13 cellular contexts compared by ENCODE assay signal in the genomic region with DNA sequence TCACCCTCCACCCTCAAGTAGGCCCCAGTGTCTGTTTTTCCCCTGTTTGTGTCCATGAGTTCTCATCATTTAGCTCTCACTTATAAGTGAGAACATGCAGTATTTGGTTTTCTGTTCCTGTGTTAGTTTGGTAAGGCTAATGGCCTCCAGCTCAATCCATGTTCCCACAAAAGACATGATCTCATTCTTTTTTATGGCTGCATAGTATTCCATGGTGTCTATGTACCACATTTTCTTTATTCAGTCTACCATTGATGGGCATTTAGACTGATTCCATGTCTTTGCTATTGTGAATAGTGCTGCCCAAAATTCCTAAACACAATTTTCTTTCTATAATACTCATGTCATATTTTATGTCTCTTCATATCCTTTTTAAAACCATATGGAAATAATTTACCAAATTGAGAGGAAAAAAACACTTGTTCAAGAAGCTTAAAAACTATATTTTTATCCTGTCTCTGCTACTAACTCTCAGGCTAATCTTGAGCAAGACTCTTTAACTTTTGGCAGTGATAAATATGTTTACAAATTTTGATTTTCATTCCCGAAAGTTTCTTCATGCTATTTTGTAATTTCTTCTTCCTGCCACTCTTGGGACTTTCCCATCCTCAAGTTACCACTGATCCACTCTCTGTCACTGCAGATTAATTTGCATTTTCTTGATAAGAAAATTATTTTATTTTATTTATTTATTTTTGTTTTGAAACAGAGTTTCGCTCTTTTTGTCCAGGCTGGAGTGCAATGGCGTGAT. TPM values are rescaled to one million over a fixed set of nuclear protein-coding genes. Genes with fewer than 3 reads are reported as not detected.
A peak's percentile ranks its signal among the peaks of the same experiment; 100 is the strongest.
DNase-seq lines count a peak whose midpoint lies in the region; ATAC-seq and TF ChIP-seq lines count a peak whose summit lies in the region.
"Had no signal": no experiment of that assay in that cellular context is flagged by ENCODE, and none has a peak within 500 bp of the region (broad histone marks: within the 10 kb centered on the region; RNA-seq: fewer than 3 reads in every experiment).

No MANE protein-coding gene starts in this region.

- no peak overlapping the region for H3K27ac ChIP-seq in heart left ventricle
- peak overlapping the region; percentile 56 to 68 for H3K27ac ChIP-seq in left lung
- peak overlapping the region; percentile 68 for H3K27ac ChIP-seq in vagina
- H3K27ac ChIP-seq: C4-2B, coronary artery had no signal

- TF ChIP-seq POLR2A in heart left ventricle (IDR thresholded peaks at IDR 0.05) = no peak
- TF ChIP-seq POLR2A in vagina (IDR thresholded peaks at IDR 0.05) = no peak

- H3K36me3 ChIP-seq in heart left ventricle (no peaks in the 10 kb centered on the region), left lung (no peaks in the 10 kb centered on the region), vagina (no peaks in the 10 kb centered on the region)
- H3K36me3 ChIP-seq: MG63 had no signal

- intact Hi-C loops in left cardiac atrium (cut with DNase I) (no loop called here), heart left ventricle (cut with DNase I) (loop anchor here in 2 of 10 donors (5.0 to 10.0 kb wide), 3 partner anchors 70 to 523 kb away; no protein-coding TSS in a partner anchor), left lung (cut with DNase I) (loop anchor here in 1 of 2 donors (10.0 kb wide), 1 partner anchor 203 kb away; no protein-coding TSS in a partner anchor), vagina (cut with DNase I) (no loop called here)

- H3K4me1 ChIP-seq in heart left ventricle = peaks cover 0 to 21% (median 0%) of the 10 kb centered on the region in 12 donors
- peaks cover 0 to 34% of the 10 kb centered on the region in 2 donors for H3K4me1 ChIP-seq in left lung
- H3K4me1 ChIP-seq in vagina = no peaks in the 10 kb centered on the region

- no peak for TF ChIP-seq CTCF in heart left ventricle (IDR thresholded peaks at IDR 0.05)
- TF ChIP-seq CTCF in left lung (IDR thresholded peaks at IDR 0.05) = no peak
- no peak for TF ChIP-seq CTCF in vagina (IDR thresholded peaks at IDR 0.05)

- H3K4me3 ChIP-seq in heart left ventricle (no peak overlapping the region), left lung (no peak overlapping the region), vagina (no peak overlapping the region)
- H3K4me3 ChIP-seq: coronary artery, MG63 had no signal

- no peak for DNase-seq in left cardiac atrium
- no peak for DNase-seq in heart left ventricle
- DNase-seq in dedifferentiated amniotic fluid mesenchymal stem cell (ENCODE audit: extremely low spot score) = peak; percentile 39
- DNase-seq in left lung = no peak
- DNase-seq in vagina (ENCODE audit: extremely low spot score in 2 of 2) = no peak
- no peak for DNase-seq in NCI-H2196 treated with DMSO at 0.1 percent for 48 hours (lab: John Stamatoyannopoulos, UW; ENCODE audit: unreplicated experiment)
- DNase-seq: activated naive CD8-positive, alpha-beta T cell treated with anti-CD3 and anti-CD28 coated beads for 36 hours; MG63; stimulated activated CD4-positive, alpha-beta T cell treated with anti-CD3 and anti-CD28 coated beads, Interleukin-4, amount 100 ng/mL, for 4 hours had no signal

- H3K9me3 ChIP-seq in heart left ventricle = no peaks in the 10 kb centered on the region
- no peaks in the 10 kb centered on the region for H3K9me3 ChIP-seq in left lung
- H3K9me3 ChIP-seq in vagina = no peaks in the 10 kb centered on the region
- H3K9me3 ChIP-seq: MG63 had no signal

- ATAC-seq in left cardiac atrium (peak; percentile 20 to 58), heart left ventricle (no peak), left lung (no peak), GM21390 (IDR thresholded peaks at IDR 0.05; ENCODE audit: unreplicated experiment) (no peak), GM21529 (IDR thresholded peaks at IDR 0.05; ENCODE audit: unreplicated experiment) (no peak)

- H3K27me3 ChIP-seq in heart left ventricle (no peaks in the 10 kb centered on the region), left lung (no peaks in the 10 kb centered on the region), vagina (no peaks in the 10 kb centered on the region)
- H3K27me3 ChIP-seq: MG63 had no signal

- 83 to 89% (median 86%) methylated on average over 3 of the region's 3 CpGs for WGBS in heart left ventricle, 4 donors

RNA-seq across cellular contexts. Expression of gene OSBPL8, which starts 28.0 kb away (rescaled TPM):
- 10 to 100 TPM; 34.5 to 38.8 TPM for total RNA-seq in left cardiac atrium
- 10 to 100 TPM; 27.9 to 58.7 (median 46.4) TPM for total RNA-seq in heart left ventricle
- 10 to 100 TPM in 1 of 2 donors, 1 to 10 TPM in 1; 4.5 to 20.7 TPM for polyA plus RNA-seq in heart left ventricle
- 100 to 1,000 TPM in 1 of 2 donors, 10 to 100 TPM in 1; 83.3 to 100 TPM for total RNA-seq in left lung
- total RNA-seq in vagina = 66.5 TPM

Comparison
In these comparisons a context has a peak if more than half of its experiments do, and no peak if none do; other contexts are left out.
1. ATAC-seq: peak in left cardiac atrium (2 of 2); none in heart left ventricle (0 of 4), left lung (single experiment), GM21390 (single experiment) and GM21529 (single experiment).
2. H3K27ac ChIP-seq: peak in left lung (2 of 2) and vagina (single experiment); none in heart left ventricle (0 of 12).